10 cellular contexts compared by ENCODE assay signal in the genomic region with DNA sequence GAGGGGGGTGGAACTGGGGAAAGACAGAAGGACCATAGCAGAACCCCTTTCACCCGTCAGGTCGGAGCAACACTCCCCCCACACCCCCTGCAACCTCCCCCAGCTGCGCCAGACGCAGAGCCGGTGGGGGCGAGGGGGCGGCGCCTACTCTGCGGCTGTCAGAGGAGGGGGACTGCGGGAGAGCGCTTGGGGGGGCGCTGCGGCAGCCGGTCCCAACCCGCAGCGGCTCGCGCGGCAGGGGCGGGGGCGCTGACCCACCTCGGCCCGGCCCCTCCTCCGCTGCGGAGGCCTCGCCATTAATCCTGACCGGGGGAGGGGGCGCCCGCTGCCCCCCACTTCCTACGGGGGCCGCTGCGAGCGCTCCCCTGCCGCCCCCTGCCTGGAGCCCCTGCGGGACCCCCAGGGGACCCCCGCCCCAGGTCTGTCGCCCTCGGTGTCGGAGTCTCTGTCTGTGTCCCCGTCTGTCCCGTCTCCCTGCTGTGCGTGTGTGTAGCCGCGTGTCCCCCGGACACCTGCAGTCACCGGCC. TPM values are rescaled to one million over a fixed set of nuclear protein-coding genes. Genes with fewer than 3 reads are reported as not detected.
A peak's percentile ranks its signal among the peaks of the same experiment; 100 is the strongest.
DNase-seq lines count a peak whose midpoint lies in the region; ATAC-seq and TF ChIP-seq lines count a peak whose summit lies in the region.
"Had no signal": no experiment of that assay in that cellular context is flagged by ENCODE, and none has a peak within 500 bp of the region (broad histone marks: within the 10 kb centered on the region; RNA-seq: fewer than 3 reads in every experiment).

No MANE protein-coding gene starts in this region.

- peaks cover 25% of the 10 kb centered on the region for H4K20me1 ChIP-seq in IMR-90 (ENCODE audit: insufficient read depth, low read length)

- POLR2A ChIA-PET in IMR-90 (lab: Charles Lee; ENCODE audit: unreplicated experiment), result no interaction called here

- no peak overlapping the region for H2BK15ac ChIP-seq in IMR-90 (ENCODE audit: low read depth, low read length)

- H4K5ac ChIP-seq in IMR-90 (ENCODE audit: low read depth, low read length), result no peak overlapping the region

- no peak for ATAC-seq in IMR-90 (ENCODE audit: low read depth)
- ATAC-seq in stimulated activated naive CD8-positive, alpha-beta T cell treated with anti-CD3 and anti-CD28 coated beads, Interleukin-15, Interleukin-2, amounts not matched to agents 100 U/mL and 50 U/mL, for 24 hours, result no peak

- no peak overlapping the region; the same call in 1 of the 2 replicates for H4K91ac ChIP-seq in IMR-90 (ENCODE audit: insufficient read depth, low read depth, low read length)

- BruUV-seq in IMR-90 (replicated peaks; lab: Mats Ljungman, UMichigan), result no TSS peak

- no peak for TF ChIP-seq CTCF in IMR-90 (conservative IDR thresholded peaks at IDR 0.05; ENCODE audit: low read depth, low read length)

- peaks cover 4% of the 10 kb centered on the region; the same call in 1 of the 2 replicates for H3K9me3 ChIP-seq in IMR-90 (ENCODE audit: control insufficient read depth, insufficient read depth, low read length)

- peaks cover 6% of the 10 kb centered on the region; the same call in 1 of the 2 replicates for H3K9me1 ChIP-seq in IMR-90 (ENCODE audit: insufficient read depth, low read length)

- H3K9ac ChIP-seq in IMR-90 (ENCODE audit: low read depth, low read length), result peak overlapping the region; percentile 75

- TF ChIP-seq RAD21 in IMR-90 (IDR thresholded peaks at IDR 0.05; ENCODE audit: low read length), result no peak

- H3K4me1 Mint-ChIP-seq in immature natural killer cell, result peaks cover 32 to 34% of the 10 kb centered on the region in 2 donors

- H3K9me3 Mint-ChIP-seq in immature natural killer cell, result no peaks in the 10 kb centered on the region

- H3K27me3 Mint-ChIP-seq in immature natural killer cell (ENCODE audit: low read depth in 3 of 3), result peaks cover 2 to 11% (median 6%) of the 10 kb centered on the region in 3 donors

- peak overlapping the region; percentile 91 for H2AK9ac ChIP-seq in IMR-90 (replicated peaks; ENCODE audit: low read depth, low read length, poor library complexity)

- 6% methylated on average over 19 of the region's 46 CpGs; no CpG with 5 or more reads in 1 of the 2 experiments for WGBS in IMR-90 (ENCODE audit: extremely low coverage in 2 of 2, insufficient read length in 1 of 2), 2 experiments

- intact Hi-C loops in IMR-90 (cut with micrococcal nuclease), result loop anchor here (2.0 kb wide), 1 partner anchor 70 kb away; no protein-coding TSS in a partner anchor

- DNase-seq in IMR-90 (no peak), immature natural killer cell (peak; percentile 32 to 49 (median 45)), GM19238 (ENCODE audit: insufficient read length, low spot score) (no peak), DMS153 treated with DMSO at 0.1 percent for 48 hours (lab: John Stamatoyannopoulos, UW; ENCODE audit: unreplicated experiment) (no peak), A172 (ENCODE audit: low spot score) (no peak), cortex of kidney (lab: John Stamatoyannopoulos, UW) (no peak)
- peak; percentile 8 for DNase-seq in activated gamma-delta T cell treated with anti-CD3 and anti-CD28 coated beads, Interleukin-2, amount 50 U/mL, for 16 hours (ENCODE audit: low read depth)
- DNase-seq in stimulated activated naive CD8-positive, alpha-beta T cell treated with anti-CD3 and anti-CD28 coated beads, Interleukin-15, Interleukin-2, amounts not matched to agents 100 U/mL and 50 U/mL, for 24 hours, result peak; percentile 18
- DNase-seq: KG1 had no signal

- peak overlapping the region; percentile 83 to 89 (median 86) for H3K4me3 Mint-ChIP-seq in immature natural killer cell

- 0 out of 4 replicates have a peak overlapping the region, but pooled peaks of 1 of the 2 experiments have one; percentile 63 for H4K8ac ChIP-seq in IMR-90 (ENCODE audit: low read depth in 2 of 2, low read length in 2 of 2)

- H3K36me3 Mint-ChIP-seq in immature natural killer cell, result no peaks in the 10 kb centered on the region

- peak overlapping the region; percentile 94 for H3K4me2 ChIP-seq in IMR-90 (ENCODE audit: low read depth, low read length)

- no peak overlapping the region for H2BK5ac ChIP-seq in IMR-90 (ENCODE audit: low read depth, low read length, poor library complexity, severe bottlenecking)

- H2AK5ac ChIP-seq in IMR-90 (ENCODE audit: low read depth, low read length), result peak overlapping the region; percentile 33; the same call in 1 of the 2 replicates

- H3K4ac ChIP-seq in IMR-90 (ENCODE audit: low read depth, low read length), result 0 out of 2 replicates have a peak overlapping the region, but pooled peaks have one; percentile 8

- H3K18ac ChIP-seq in IMR-90 (ENCODE audit: low read depth, low read length), result no peak overlapping the region

- CTCF ChIA-PET in IMR-90 (lab: Yijun Ruan, JAX), result no interaction called here

- in situ Hi-C loops in IMR-90 (cut with MboI; ENCODE audit: low sequenced_read_pairs), result no loop called here

- peak overlapping the region; percentile 53 to 89 (median 76) for H3K27ac Mint-ChIP-seq in immature natural killer cell

- dilution Hi-C loops in IMR-90 (cut with HindIII; ENCODE audit: low sequenced_read_pairs, unreplicated experiment), result no loop called here

- H2AFZ ChIP-seq in IMR-90 (replicated peaks; ENCODE audit: low read length, poor library complexity), result peak overlapping the region; percentile 93

- no peak for TF ChIP-seq POLR2A in IMR-90 (IDR thresholded peaks at IDR 0.05; ENCODE audit: low read depth, low read length)

- H2BK20ac ChIP-seq in IMR-90 (ENCODE audit: low read depth, low read length), result no peak overlapping the region

- H3K56ac ChIP-seq in IMR-90 (ENCODE audit: extremely low read depth, insufficient read depth, low read length), result no peak overlapping the region

- peak overlapping the region; percentile 92; the same call in 1 of the 2 replicates for H3K14ac ChIP-seq in IMR-90 (replicated peaks; ENCODE audit: low read depth, low read length)

- H3K4me3 ChIP-seq in IMR-90 (ENCODE audit: insufficient read depth, low read depth, low read length), result peak overlapping the region; percentile 75

- H3K4me1 ChIP-seq in IMR-90 (ENCODE audit: control insufficient read depth, insufficient read depth, low read length), result peaks cover 3% of the 10 kb centered on the region; the same call in 1 of the 2 replicates

- H3K79me1 ChIP-seq in IMR-90 (ENCODE audit: low read depth in 1 of 2, low read length in 2 of 2), result peaks cover 10 to 28% of the 10 kb centered on the region in 2 experiments; a peak in 3 of 4 replicates

- no peaks in the 10 kb centered on the region for H3K27me3 ChIP-seq in IMR-90 (ENCODE audit: control insufficient read depth, insufficient read depth, low read length)

- no peak overlapping the region; the same call in 1 of the 2 replicates for H3K27ac ChIP-seq in IMR-90 (ENCODE audit: insufficient read depth, low read length)
- H3K27ac ChIP-seq: epithelial cell of prostate had no signal

- no peaks in the 10 kb centered on the region for H3K36me3 ChIP-seq in IMR-90 (ENCODE audit: control insufficient read depth, insufficient read depth, low read length)

- H2BK120ac ChIP-seq in IMR-90 (ENCODE audit: low read depth, low read length), result peak overlapping the region; percentile 26; the same call in 1 of the 2 replicates

- H3K23ac ChIP-seq in IMR-90 (ENCODE audit: low read depth, low read length), result peak overlapping the region; percentile 52; the same call in 1 of the 2 replicates

TF ChIP-seq in IMR-90, 13 proteins besides CTCF, POLR2A, EP300 and RAD21:
- TF ChIP-seq SMC3 (IDR thresholded peaks at IDR 0.05; ENCODE audit: low read depth, low read length), result no peak
- no peak for TF ChIP-seq MAZ (IDR thresholded peaks at IDR 0.05; ENCODE audit: borderline replicate concordance, low read depth, low read length)
- no peak for TF ChIP-seq USF2 (IDR thresholded peaks at IDR 0.05; ENCODE audit: low read depth, low read length)
- TF ChIP-seq, protein P1, sequence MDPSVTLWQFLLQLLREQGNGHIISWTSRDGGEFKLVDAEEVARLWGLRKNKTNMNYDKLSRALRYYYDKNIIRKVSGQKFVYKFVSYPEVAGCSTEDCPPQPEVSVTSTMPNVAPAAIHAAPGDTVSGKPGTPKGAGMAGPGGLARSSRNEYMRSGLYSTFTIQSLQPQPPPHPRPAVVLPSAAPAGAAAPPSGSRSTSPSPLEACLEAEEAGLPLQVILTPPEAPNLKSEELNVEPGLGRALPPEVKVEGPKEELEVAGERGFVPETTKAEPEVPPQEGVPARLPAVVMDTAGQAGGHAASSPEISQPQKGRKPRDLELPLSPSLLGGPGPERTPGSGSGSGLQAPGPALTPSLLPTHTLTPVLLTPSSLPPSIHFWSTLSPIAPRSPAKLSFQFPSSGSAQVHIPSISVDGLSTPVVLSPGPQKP (IDR thresholded peaks at IDR 0.05; ENCODE audit: borderline replicate concordance, low read depth, low read length), result no peak
- no peak for TF ChIP-seq MAFK (IDR thresholded peaks at IDR 0.05; ENCODE audit: low read depth, low read length)
- TF ChIP-seq FOS (IDR thresholded peaks at IDR 0.05; ENCODE audit: low read depth, low read length), result no peak
- no peak for TF ChIP-seq CEBPB (IDR thresholded peaks at IDR 0.05; ENCODE audit: low read depth, low read length)
- TF ChIP-seq RFX5 (IDR thresholded peaks at IDR 0.05; ENCODE audit: low read depth, low read length), result no peak
- no peak for TF ChIP-seq MXI1 (IDR thresholded peaks at IDR 0.05; ENCODE audit: borderline replicate concordance, low read depth, low read length)
- no peak for TF ChIP-seq CHD1 (IDR thresholded peaks at IDR 0.05; ENCODE audit: low read depth, low read length)
- TF ChIP-seq BHLHE40 (IDR thresholded peaks at IDR 0.05; ENCODE audit: low read depth, low read length), result no peak
- TF ChIP-seq NFE2L2 (IDR thresholded peaks at IDR 0.05; ENCODE audit: low read depth, low read length), result no peak
- no peak for TF ChIP-seq RCOR1 (IDR thresholded peaks at IDR 0.05; ENCODE audit: insufficient replicate concordance, low read length)

RNA-seq across cellular contexts. Expression of gene NFIC, which starts 7.9 kb away (rescaled TPM):
- total RNA-seq in IMR-90 (2012; rRNA removed), result 21.9 and 26.9 TPM in 2 replicates
- polyA plus RNA-seq in IMR-90 (2012; rRNA removed), result 29.2 and 32.1 TPM in 2 replicates
- polyA plus RNA-seq in IMR-90 (2012; cell fraction: cytosol; rRNA removed), result 19.6 and 28.1 TPM in 2 replicates
- polyA plus RNA-seq in IMR-90 (2012; cell fraction: nucleus; rRNA removed; ENCODE audit: low replicate concordance), result 23.6 and 45.1 TPM in 2 replicates
- polyA plus RNA-seq in immature natural killer cell, result 10 to 100 TPM in 1 of 3 donors, 1 to 10 TPM in 1, not detected in 1; 2.8 to 13.3 TPM
- total RNA-seq in A172 (2014; rRNA removed; shearing (Covaris generic)), result 26.2 and 32.5 TPM in 2 replicates

Comparison
In these comparisons a context has a peak if more than half of its experiments do, and no peak if none do; other contexts are left out.
1. DNase-seq: peak in activated gamma-delta T cell treated with anti-CD3 and anti-CD28 coated beads, Interleukin-2, amount 50 U/mL, for 16 hours (single experiment), immature natural killer cell (3 of 3) and stimulated activated naive CD8-positive, alpha-beta T cell treated with anti-CD3 and anti-CD28 coated beads, Interleukin-15, Interleukin-2, amounts not matched to agents 100 U/mL and 50 U/mL, for 24 hours (single experiment); none in IMR-90 (single experiment), GM19238 (single experiment), DMS153 treated with DMSO at 0.1 percent for 48 hours (single experiment), A172 (single experiment) and cortex of kidney (single experiment).